In the genomic region with DNA sequence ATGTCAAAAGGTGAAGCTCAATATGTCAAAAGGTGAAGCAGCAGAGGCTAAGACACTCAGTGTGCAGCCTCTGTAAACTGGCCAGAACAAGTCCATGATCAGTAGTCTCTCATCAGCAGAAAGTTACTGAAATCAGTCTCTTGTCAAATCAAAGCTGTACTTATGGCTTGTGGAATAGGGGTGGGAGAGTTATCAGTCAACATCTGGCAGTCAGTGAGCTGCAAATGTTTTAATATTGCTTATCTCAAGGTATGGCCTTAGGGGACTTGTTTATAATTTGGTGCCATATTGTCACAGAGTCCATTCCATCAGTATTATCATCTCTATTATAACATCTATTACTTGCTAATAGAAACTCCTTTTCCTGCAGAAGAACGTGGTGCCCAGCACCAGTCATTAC, we compare ENCODE assay signal across 25 cellular contexts. TPM values are rescaled to one million over a fixed set of nuclear protein-coding genes. Genes with fewer than 3 reads are reported as not detected.
DNase-seq lines count a peak whose midpoint lies in the region; ATAC-seq, FAIRE-seq and TF ChIP-seq lines count a peak whose summit lies in the region.
"Had no signal": no experiment of that assay in that cellular context is flagged by ENCODE, and none has a peak within 500 bp of the region (broad histone marks: within the 10 kb centered on the region; RNA-seq: fewer than 3 reads in every experiment).

No MANE protein-coding gene starts in this region.

- TF ChIP-seq POLR2A in HepG2 (IDR thresholded peaks at IDR 0.05; ENCODE audit: insufficient read depth in 1 of 2, low read depth in 2 of 2, low read length in 2 of 2) (no peak), right lobe of liver (IDR thresholded peaks at IDR 0.05) (no peak), erythroblast (IDR thresholded peaks at IDR 0.05; ENCODE audit: low read length) (no peak)

- no peak overlapping the region for H2AFZ ChIP-seq in HepG2 (ENCODE audit: low read length)
- H2AFZ ChIP-seq: GM23248 had no signal

- H3K9me3 Mint-ChIP-seq in T-helper 2 cell treated with Interferon-gamma antibody and Interleukin-4, amounts not matched to agents 5 μg/mL and 100 μg/mL, for 36 hours, result no peaks in the 10 kb centered on the region

- no peaks in the 10 kb centered on the region for H3K36me3 ChIP-seq in HepG2 (replicated peaks in 1 of 2; ENCODE audit: control insufficient read depth in 1 of 2, insufficient read depth in 2 of 2, low read length in 2 of 2)
- H3K36me3 ChIP-seq in right lobe of liver, result no peaks in the 10 kb centered on the region
- H3K36me3 ChIP-seq in Panc1 (ENCODE audit: control insufficient read depth, insufficient read depth, low read length), result no peaks in the 10 kb centered on the region

- H3K4me3 ChIP-seq in HepG2 (replicated peaks in 1 of 3; ENCODE audit: insufficient read depth in 1 of 3, low read depth in 2 of 3, low read length in 3 of 3) (no peak overlapping the region), right lobe of liver (no peak overlapping the region), Panc1 (ENCODE audit: low read depth in 2 of 2, low read length in 2 of 2) (no peak overlapping the region)
- H3K4me3 ChIP-seq: A549, GM23248 had no signal

- WGBS in HepG2 (ENCODE audit: low lambda C conversion rate), result 20% methylated on average over 1 of the region's 1 CpG
- WGBS in right lobe of liver (ENCODE audit: insufficient coverage, low coverage, low lambda C conversion rate, missing lambda C conversion rate), result 88% methylated on average over 1 of the region's 1 CpG

- H3K27me3 ChIP-seq in HepG2 (ENCODE audit: control insufficient read depth in 1 of 2, insufficient read depth in 2 of 2, low read length in 2 of 2) (no peaks in the 10 kb centered on the region), right lobe of liver (no peaks in the 10 kb centered on the region), Panc1 (ENCODE audit: control insufficient read depth, insufficient read depth, low read length) (no peaks in the 10 kb centered on the region)

- DNase-seq in HepG2 (ENCODE audit: low spot score) (no peak), right lobe of liver (no peak), Panc1 (ENCODE audit: low read depth, low spot score) (no peak), erythroblast (lab: John Stamatoyannopoulos, UW) (peak; percentile 19 to 54)
- no peak for DNase-seq in T-helper 2 cell treated with Interferon-gamma antibody and Interleukin-4, amounts not matched to agents 5 μg/mL and 100 μg/mL, for 36 hours (ENCODE audit: low spot score)
- DNase-seq in effector CD8-positive, alpha-beta T cell (lab: John Stamatoyannopoulos, UW), result no peak
- DNase-seq: 8988T; ACHN; AML-193; C1 segment of cervical spinal cord; Calu3; CD4-positive, alpha-beta memory T cell; COR-L47; DMS53; DMS79 treated with DMSO at 0.1 percent for 48 hours; GF-D8; GM23248; H7; HCEC 1CT had no signal

- H3K4me1 ChIP-seq in HepG2 (ENCODE audit: insufficient read depth, low read length), result no peaks in the 10 kb centered on the region
- peaks cover 0 to 5% (median 0%) of the 10 kb centered on the region in 4 donors for H3K4me1 ChIP-seq in right lobe of liver
- no peaks in the 10 kb centered on the region for H3K4me1 ChIP-seq in Panc1 (ENCODE audit: control insufficient read depth, insufficient read depth, low read length)
- H3K4me1 ChIP-seq: A549 had no signal

- H3K9ac ChIP-seq in HepG2 (ENCODE audit: insufficient read depth, low read depth, low read length), result no peak overlapping the region
- H3K9ac ChIP-seq: GM23248 had no signal

- POLR2A ChIA-PET in HepG2 (lab: Yijun Ruan, JAX) (no interaction called here), Panc1 (lab: Charles Lee) (interaction anchor here (0.5 kb wide), 1 partner anchor 649 kb away, joined by 9 read pairs; no protein-coding TSS in a partner anchor)

- no peaks in the 10 kb centered on the region for H4K20me1 ChIP-seq in HepG2 (ENCODE audit: insufficient read depth, low read length)

- FAIRE-seq in HepG2 (lab: Jason Lieb, UNC), result no peak
- FAIRE-seq: A549, GM12891, H1 had no signal

- no peaks in the 10 kb centered on the region for H3K79me2 ChIP-seq in HepG2 (ENCODE audit: insufficient read depth, low read length)

- peak; percentile 26; the same call in 2 of the 3 replicates for ATAC-seq in HepG2
- no peak for ATAC-seq in right lobe of liver
- ATAC-seq in Panc1, result peak; percentile 26; the same call in 1 of the 2 replicates

- intact Hi-C loops in HepG2 (cut with micrococcal nuclease; ENCODE audit: unreplicated experiment), result no loop called here
- intact Hi-C loops in right lobe of liver (cut with DNase I), result no loop called here
- intact Hi-C loops in Panc1 (cut with micrococcal nuclease; ENCODE audit: unreplicated experiment), result no loop called here

- H3K36me3 Mint-ChIP-seq in T-helper 2 cell treated with Interferon-gamma antibody and Interleukin-4, amounts not matched to agents 5 μg/mL and 100 μg/mL, for 36 hours (ENCODE audit: low read depth), result peaks cover 2% of the 10 kb centered on the region

- no peak overlapping the region for H3K4me3 Mint-ChIP-seq in T-helper 2 cell treated with Interferon-gamma antibody and Interleukin-4, amounts not matched to agents 5 μg/mL and 100 μg/mL, for 36 hours
- H3K4me3 Mint-ChIP-seq: CD4-positive, alpha-beta memory T cell had no signal

- TF ChIP-seq EP300 in HepG2 (IDR thresholded peaks at IDR 0.05; ENCODE audit: low read depth in 2 of 2, low read length in 2 of 2) (no peak), HepG2 (CRISPR knock-in tag; IDR thresholded peaks at IDR 0.05; ENCODE audit: borderline replicate concordance) (no peak)

- no peak overlapping the region for H3K27ac Mint-ChIP-seq in T-helper 2 cell treated with Interferon-gamma antibody and Interleukin-4, amounts not matched to agents 5 μg/mL and 100 μg/mL, for 36 hours
- H3K27ac Mint-ChIP-seq: CD4-positive, alpha-beta memory T cell had no signal

- H3K9me3 ChIP-seq in HepG2 (ENCODE audit: low read length) (no peaks in the 10 kb centered on the region), right lobe of liver (no peaks in the 10 kb centered on the region), Panc1 (ENCODE audit: control insufficient read depth, insufficient read depth, low read depth, low read length) (no peaks in the 10 kb centered on the region)
- H3K9me3 ChIP-seq: A549 had no signal

- H3K27me3 Mint-ChIP-seq in T-helper 2 cell treated with Interferon-gamma antibody and Interleukin-4, amounts not matched to agents 5 μg/mL and 100 μg/mL, for 36 hours (ENCODE audit: low read depth), result no peaks in the 10 kb centered on the region
- H3K27me3 Mint-ChIP-seq: CD4-positive, alpha-beta memory T cell had no signal

- no peak for TF ChIP-seq RAD21 in HepG2 (CRISPR knock-in tag; IDR thresholded peaks at IDR 0.05)

- H3K27ac ChIP-seq in HepG2 (ENCODE audit: extremely low read length, insufficient read depth, low read length), result no peak overlapping the region
- H3K27ac ChIP-seq in right lobe of liver, result no peak overlapping the region
- no peak overlapping the region for H3K27ac ChIP-seq in Panc1 (ENCODE audit: low read length)
- H3K27ac ChIP-seq: A549, GM23248 had no signal

- CTCF ChIA-PET in HepG2 (lab: Yijun Ruan, JAX; ENCODE audit: low intra/inter-chr PET ratio, low total read pairs) (no interaction called here), Panc1 (lab: Charles Lee) (no interaction called here)

- TF ChIP-seq CTCF in HepG2 (CRISPR knock-in tag; IDR thresholded peaks at IDR 0.05) (no peak), right lobe of liver (IDR thresholded peaks at IDR 0.05) (no peak), Panc1 (IDR thresholded peaks at IDR 0.05) (no peak)

- no peaks in the 10 kb centered on the region for H3K4me1 Mint-ChIP-seq in T-helper 2 cell treated with Interferon-gamma antibody and Interleukin-4, amounts not matched to agents 5 μg/mL and 100 μg/mL, for 36 hours (ENCODE audit: low read depth)
- H3K4me1 Mint-ChIP-seq: CD4-positive, alpha-beta memory T cell had no signal

- no TSS peak for BruUV-seq in HepG2 (replicated peaks; lab: Mats Ljungman, UMichigan)
- no TSS peak for BruUV-seq in Panc1 (replicated peaks; lab: Mats Ljungman, UMichigan)

- no peak overlapping the region for H3K4me2 ChIP-seq in HepG2 (ENCODE audit: low read depth, low read length)
- H3K4me2 ChIP-seq: A549 had no signal

- in situ Hi-C loops in HepG2 (cut with HindIII; ENCODE audit: extremely low pct_ligation_motif_present, low pct_unique_long_range_greater_than_20kb) (no loop called here), Panc1 (cut with HindIII; ENCODE audit: low pct_unique_long_range_greater_than_20kb, low sequenced_read_pairs) (no loop called here)

TF ChIP-seq in HepG2, 621 proteins besides CTCF, POLR2A, EP300 and RAD21:
- no peak for TF ChIP-seq MIER3 (CRISPR knock-in tag; IDR thresholded peaks at IDR 0.05; ENCODE audit: borderline replicate concordance)

RNA-seq across cellular contexts. Expression of a gene that starts 14.9 kb away (rescaled TPM):
- total RNA-seq in HepG2 (2016; rRNA removed; fragmentation: Illumina TruSeq; extraction: Trizol), result 0.04 TPM in 1 of 2 replicates, not detected in the other
- total RNA-seq in HepG2 (2016; cell fraction: cytosol; rRNA removed; fragmentation: Illumina TruSeq; extraction: Trizol; ENCODE audit: low read depth), result 0.35 and 1.0 TPM in 2 replicates
- 0.02 TPM in 1 of 2 replicates, not detected in the other for total RNA-seq in HepG2 (2016; cell fraction: insoluble cytoplasmic fraction; rRNA removed; fragmentation: Illumina TruSeq; extraction: Trizol)
- total RNA-seq in HepG2 (2016; cell fraction: membrane; rRNA removed; fragmentation: Illumina TruSeq; extraction: Trizol), result 0.21 and 0.31 TPM in 2 replicates
- not detected in 2 replicates for total RNA-seq in HepG2 (2016; cell fraction: nucleus; rRNA removed; fragmentation: Illumina TruSeq; extraction: Trizol)
- not detected in 2 replicates for polyA plus RNA-seq in HepG2 (2011; rRNA removed)
- polyA plus RNA-seq in HepG2 (2011; cell fraction: cytosol; rRNA removed), result not detected in 2 replicates
- polyA plus RNA-seq in HepG2 (2011; cell fraction: nucleus; rRNA removed), result not detected in 2 replicates
- polyA plus RNA-seq in HepG2 (2012), result not detected in 2 replicates
- polyA plus RNA-seq in HepG2 (2016; cell fraction: cytosol; fragmentation: Illumina TruSeq; extraction: Trizol; ENCODE audit: low read depth), result not detected in 2 replicates
- polyA plus RNA-seq in HepG2 (2016; cell fraction: insoluble cytoplasmic fraction; fragmentation: Illumina TruSeq; extraction: Trizol; ENCODE audit: low read depth), result not detected in 2 replicates
- polyA plus RNA-seq in HepG2 (2016; cell fraction: membrane; fragmentation: Illumina TruSeq; extraction: Trizol; ENCODE audit: low read depth), result not detected in 2 replicates
- not detected in 2 replicates for polyA plus RNA-seq in HepG2 (2016; cell fraction: nucleus; fragmentation: Illumina TruSeq; extraction: Trizol; ENCODE audit: insufficient read depth, low read depth)
- not detected in 2 replicates for polyA minus RNA-seq in HepG2 (2011; rRNA and poly(A)+ RNA removed; ENCODE audit: low replicate concordance)
- not detected in 2 replicates for polyA minus RNA-seq in HepG2 (2011; cell fraction: cytosol; rRNA and poly(A)+ RNA removed)
- 0.25 TPM in 1 of 2 replicates, not detected in the other for polyA minus RNA-seq in HepG2 (2011; cell fraction: nucleus; rRNA and poly(A)+ RNA removed)
- under 1 TPM in 1 of 6 experiments, not detected in 5; 0.16 TPM for total RNA-seq in right lobe of liver
- total RNA-seq in Panc1 (2021; ENCODE audit: unreplicated experiment), result 0.23 TPM
- not detected for polyA plus RNA-seq in Panc1 (2012; ENCODE audit: insufficient read length)
- total RNA-seq: Daoy, G401, GM23248 had no signal
- polyA plus RNA-seq: A549; BJ; CD4-positive, alpha-beta memory T cell; GM23248 had no signal

Comparison
In these comparisons a context has a peak if more than half of its experiments do, and no peak if none do; other contexts are left out.
1. ATAC-seq: peak in HepG2 (single experiment) and Panc1 (single experiment); none in right lobe of liver (0 of 4).
2. DNase-seq: peak in erythroblast (2 of 2); none in HepG2 (single experiment), right lobe of liver (0 of 3), Panc1 (single experiment), T-helper 2 cell treated with Interferon-gamma antibody and Interleukin-4, amounts not matched to agents 5 μg/mL and 100 μg/mL, for 36 hours (single experiment) and effector CD8-positive, alpha-beta T cell (single experiment).